Comparison of ENCODE assay signal across 29 cellular contexts in genomic region chr4:24489870-24490269, GRCh38.
DNase-seq lines count a peak whose midpoint lies in the region; ATAC-seq and TF ChIP-seq lines count a peak whose summit lies in the region.
"Had no signal": no experiment of that assay in that cellular context is flagged by ENCODE, and none has a peak within 500 bp of the region (broad histone marks: within the 10 kb centered on the region; RNA-seq: fewer than 3 reads in every experiment).

No MANE protein-coding gene starts in this region.

- no peaks in the 10 kb centered on the region for H4K20me1 ChIP-seq in mammary epithelial cell (ENCODE audit: insufficient read depth, low read length)
- H4K20me1 ChIP-seq: BLaER1 treated with 17β-estradiol and CSF1 and Interleukin-3, amounts not matched to agents 10 nM and 100 nM had no signal

- H3K27me3 ChIP-seq in heart right ventricle: no peaks in the 10 kb centered on the region
- H3K27me3 ChIP-seq in upper lobe of right lung: no peaks in the 10 kb centered on the region
- no peaks in the 10 kb centered on the region for H3K27me3 ChIP-seq in mammary epithelial cell (ENCODE audit: insufficient read depth, low read length)
- H3K27me3 ChIP-seq: BLaER1 treated with 17β-estradiol and CSF1 and Interleukin-3, amounts not matched to agents 10 nM and 100 nM; breast epithelium had no signal

- peak in 1 of 9 donors; percentile 6 for TF ChIP-seq CTCF in heart right ventricle (IDR thresholded peaks at IDR 0.05)
- no peak for TF ChIP-seq CTCF in upper lobe of right lung (IDR thresholded peaks at IDR 0.05)
- TF ChIP-seq CTCF in mammary epithelial cell (conservative IDR thresholded peaks at IDR 0.05 in 1 of 2, IDR thresholded peaks at IDR 0.05 in 1 of 2; ENCODE audit: extremely low read depth in 1 of 2, insufficient read depth in 1 of 2, low read depth in 1 of 2, low read length in 2 of 2): no peak
- no peak for TF ChIP-seq CTCF in coronary artery (IDR thresholded peaks at IDR 0.05)

- H3K9me3 ChIP-seq in heart right ventricle (peaks cover 0 to 5% (median 0%) of the 10 kb centered on the region in 11 donors), upper lobe of right lung (no peaks in the 10 kb centered on the region), mammary epithelial cell (replicated peaks; ENCODE audit: insufficient read depth, low read length) (no peaks in the 10 kb centered on the region)
- H3K9me3 ChIP-seq: BLaER1 treated with 17β-estradiol and CSF1 and Interleukin-3, amounts not matched to agents 10 nM and 100 nM; breast epithelium had no signal

- peak overlapping the region in 2 of 10 donors; percentile 10 to 32 for H3K27ac ChIP-seq in heart right ventricle
- no peak overlapping the region for H3K27ac ChIP-seq in upper lobe of right lung
- no peak overlapping the region for H3K27ac ChIP-seq in mammary epithelial cell (ENCODE audit: insufficient read depth, low read depth, low read length)
- H3K27ac ChIP-seq in coronary artery: no peak overlapping the region
- H3K27ac ChIP-seq: 22Rv1; BLaER1 treated with 17β-estradiol and CSF1 and Interleukin-3, amounts not matched to agents 10 nM and 100 nM; breast epithelium; RWPE1; SK-N-MC; skin epidermis had no signal

- BruUV-seq in mammary epithelial cell (replicated peaks; lab: Mats Ljungman, UMichigan): no TSS peak

- H3K36me3 ChIP-seq in heart right ventricle: no peaks in the 10 kb centered on the region
- H3K36me3 ChIP-seq in upper lobe of right lung: no peaks in the 10 kb centered on the region
- no peaks in the 10 kb centered on the region for H3K36me3 ChIP-seq in mammary epithelial cell (ENCODE audit: insufficient read depth, low read length)
- H3K36me3 ChIP-seq: BLaER1 treated with 17β-estradiol and CSF1 and Interleukin-3, amounts not matched to agents 10 nM and 100 nM; breast epithelium had no signal

- H3K4me1 ChIP-seq in heart right ventricle (peaks cover 0 to 11% (median 0%) of the 10 kb centered on the region in 9 donors), upper lobe of right lung (no peaks in the 10 kb centered on the region), mammary epithelial cell (ENCODE audit: insufficient read depth, low read length) (no peaks in the 10 kb centered on the region)
- H3K4me1 ChIP-seq: BLaER1 treated with 17β-estradiol and CSF1 and Interleukin-3, amounts not matched to agents 10 nM and 100 nM; breast epithelium had no signal

- 52 to 57% methylated on average over 2 of the region's 2 CpGs for WGBS in heart right ventricle, 2 donors
- WGBS in mammary epithelial cell (ENCODE audit: low coverage, missing lambda C conversion rate): 70% methylated on average over 2 of the region's 2 CpGs

- dilution Hi-C loops in mammary epithelial cell (cut with HindIII; ENCODE audit: low sequenced_read_pairs): loop anchor here (10.0 kb wide), 1 partner anchor 405 kb away; no protein-coding TSS in a partner anchor

- CTCF ChIA-PET in mammary epithelial cell (lab: Charles Lee; ENCODE audit: low non-redundant PET): no interaction called here

- peak; percentile 43 for DNase-seq in DMS 273 (lab: John Stamatoyannopoulos, UW; ENCODE audit: unreplicated experiment)
- DNase-seq in DMS 273 treated with DMSO at 0.1 percent for 48 hours (lab: John Stamatoyannopoulos, UW): no peak
- DNase-seq in heart right ventricle: peak; percentile 27 to 74
- DNase-seq in mucosa of gallbladder (ENCODE audit: low spot score): peak; percentile 30
- no peak for DNase-seq in upper lobe of right lung
- no peak for DNase-seq in mammary epithelial cell
- DNase-seq in coronary artery (ENCODE audit: low spot score): no peak
- no peak for DNase-seq in OCI-M1 (lab: John Stamatoyannopoulos, UW)
- DNase-seq: activated CD4-positive, alpha-beta T cell treated with anti-CD3 and anti-CD28 coated beads, Interleukin-2, amount 10 ng/mL, durations not matched to agents 24 days and 14 days; activated effector memory CD4-positive, alpha-beta T cell treated with anti-CD3 and anti-CD28 coated beads, Interleukin-2, amount 50 U/mL, for 16 hours; activated T-cell treated with anti-CD3 and anti-CD28 coated beads, Interleukin-2, amount 50 U/mL, for 1 hour; anterior cingulate cortex; COR-L47; effector CD4-positive, alpha-beta T cell; foreskin melanocyte; HFFc6; hippocampal formation; naive B cell; NCI-H1694; NCI-H446; trophoblast cell had no signal

- ATAC-seq in heart right ventricle: peak in 7 of 8 donors; percentile 78 to 93 (median 91)
- peak; percentile 42 for ATAC-seq in upper lobe of right lung
- ATAC-seq: stimulated activated memory B cell treated with anti-CD40 and anti-IgM and Interleukin-4, amounts not matched to agents 10 μg/mL and 1 μg/mL and 100 μg/mL, for 72 hours; WTC11 had no signal

- in situ Hi-C loops in mammary epithelial cell (cut with MboI; ENCODE audit: low sequenced_read_pairs in 2 of 2): loop anchor here (5.0 to 10.0 kb wide), 2 partner anchors 495 to 497 kb away; no protein-coding TSS in a partner anchor

- no peaks in the 10 kb centered on the region for H3K79me2 ChIP-seq in mammary epithelial cell (ENCODE audit: insufficient read depth, low read length)

- no peak overlapping the region for H2AFZ ChIP-seq in mammary epithelial cell (ENCODE audit: low read depth, low read length)

- H3K4me3 ChIP-seq in heart right ventricle (no peak overlapping the region), upper lobe of right lung (no peak overlapping the region), mammary epithelial cell (replicated peaks in 1 of 3; ENCODE audit: insufficient read depth in 1 of 3, low read depth in 2 of 3, low read length in 3 of 3) (no peak overlapping the region), coronary artery (no peak overlapping the region)
- H3K4me3 ChIP-seq: BLaER1 treated with 17β-estradiol and CSF1 and Interleukin-3, amounts not matched to agents 10 nM and 100 nM; breast epithelium; SK-N-MC; skin epidermis had no signal

- H3K9ac ChIP-seq in mammary epithelial cell (ENCODE audit: insufficient read depth, low read length): no peak overlapping the region
- H3K9ac ChIP-seq: BLaER1 treated with 17β-estradiol and CSF1 and Interleukin-3, amounts not matched to agents 10 nM and 100 nM had no signal

- no peak overlapping the region for H3K4me2 ChIP-seq in mammary epithelial cell (ENCODE audit: insufficient read depth, low read depth, low read length)
- H3K4me2 ChIP-seq: BLaER1 treated with 17β-estradiol and CSF1 and Interleukin-3, amounts not matched to agents 10 nM and 100 nM had no signal

- intact Hi-C loops in heart right ventricle (cut with DNase I) (loop anchor here in 8 of 10 donors (5.0 to 10.0 kb wide), 9 partner anchors 195 to 877 kb away; partner anchors contain the start of genes SOD3 (in 2 of the 8) and CCDC149 (in 1 of the 8)), upper lobe of right lung (cut with DNase I) (no loop called here), mammary epithelial cell (cut with micrococcal nuclease) (loop anchor here (2.0 to 10.0 kb wide), 2 partner anchors 491 to 655 kb away; no protein-coding TSS in a partner anchor)

Comparison
In these comparisons a context has a peak if more than half of its experiments do, and no peak if none do; other contexts are left out.
1. DNase-seq: peak in DMS 273 (single experiment), heart right ventricle (2 of 2) and mucosa of gallbladder (single experiment); none in DMS 273 treated with DMSO at 0.1 percent for 48 hours (single experiment), upper lobe of right lung (single experiment), mammary epithelial cell (single experiment), coronary artery (single experiment) and OCI-M1 (single experiment).